ENCODE assay signal across 22 cellular contexts in genomic region chr11:199004-199581, GRCh38. TPM values are rescaled to one million over a fixed set of nuclear protein-coding genes. Genes with fewer than 3 reads are reported as not detected.
DNase-seq lines count a peak whose midpoint lies in the region; ATAC-seq and TF ChIP-seq lines count a peak whose summit lies in the region.
"Had no signal": no experiment of that assay in that cellular context is flagged by ENCODE, and none has a peak within 500 bp of the region (broad histone marks: within the 10 kb centered on the region; RNA-seq: fewer than 3 reads in every experiment).

No MANE protein-coding gene starts in this region.

- H3K9me3 Mint-ChIP-seq in chondrocyte (ENCODE audit: low read depth) = no peaks in the 10 kb centered on the region
- H3K9me3 Mint-ChIP-seq: HFFc6, natural killer cell had no signal

- no peak for ATAC-seq in Right ventricle myocardium superior (ENCODE audit: poor library complexity)
- ATAC-seq: gastroesophageal sphincter, natural killer cell had no signal

- TF ChIP-seq CTCF in right atrium auricular region (IDR thresholded peaks at IDR 0.05) = no peak
- TF ChIP-seq CTCF in chondrocyte (IDR thresholded peaks at IDR 0.05) = no peak
- no peak for TF ChIP-seq CTCF in BE2C (IDR thresholded peaks at IDR 0.05; ENCODE audit: low read depth, low read length)

- H3K36me3 Mint-ChIP-seq in chondrocyte (ENCODE audit: low read depth) = peaks cover 10% of the 10 kb centered on the region
- H3K36me3 Mint-ChIP-seq: activated naive CD8-positive, alpha-beta T cell; natural killer cell had no signal

- intact Hi-C loops in Right ventricle myocardium superior (cut with DNase I) = no loop called here

- no peak overlapping the region for H3K27ac ChIP-seq in right atrium auricular region
- H3K27ac ChIP-seq in SJCRH30 = no peak overlapping the region
- H3K27ac ChIP-seq: body of pancreas, gastroesophageal sphincter, psoas muscle, vagina had no signal

- H3K4me3 ChIP-seq in right atrium auricular region (no peak overlapping the region), BE2C (ENCODE audit: low read depth, low read length) (no peak overlapping the region), SJCRH30 (no peak overlapping the region)
- H3K4me3 ChIP-seq: body of pancreas, gastroesophageal sphincter, psoas muscle, vagina had no signal

- H3K4me1 ChIP-seq in right atrium auricular region (peaks cover 0 to 15% of the 10 kb centered on the region in 2 donors), BE2C (no peaks in the 10 kb centered on the region), SJCRH30 (peaks cover 5% of the 10 kb centered on the region)
- H3K4me1 ChIP-seq: psoas muscle had no signal

- H3K27me3 ChIP-seq in right atrium auricular region (no peaks in the 10 kb centered on the region), BE2C (no peaks in the 10 kb centered on the region), SJCRH30 (no peaks in the 10 kb centered on the region)
- H3K27me3 ChIP-seq: body of pancreas, gastroesophageal sphincter, vagina had no signal

- peaks cover 22% of the 10 kb centered on the region for H3K36me3 ChIP-seq in right atrium auricular region
- H3K36me3 ChIP-seq in BE2C = no peaks in the 10 kb centered on the region
- H3K36me3 ChIP-seq in SJCRH30 = peaks cover 2% of the 10 kb centered on the region

- H3K27me3 Mint-ChIP-seq in chondrocyte (ENCODE audit: low read depth) = no peaks in the 10 kb centered on the region
- H3K27me3 Mint-ChIP-seq: activated naive CD8-positive, alpha-beta T cell had no signal

- H3K4me1 Mint-ChIP-seq in chondrocyte (ENCODE audit: low read depth) = peaks cover 13% of the 10 kb centered on the region

- H3K9me3 ChIP-seq in right atrium auricular region = no peaks in the 10 kb centered on the region
- no peaks in the 10 kb centered on the region for H3K9me3 ChIP-seq in BE2C
- no peaks in the 10 kb centered on the region for H3K9me3 ChIP-seq in SJCRH30 (replicated peaks)
- H3K9me3 ChIP-seq: body of pancreas, gastroesophageal sphincter, psoas muscle, vagina had no signal

- DNase-seq in Right ventricle myocardium superior (peak; percentile 37), right atrium auricular region (ENCODE audit: low spot score) (no peak), chondrocyte (ENCODE audit: low spot score) (peak; percentile 79), mucosa of gallbladder (ENCODE audit: low spot score) (peak; percentile 9), ureter (ENCODE audit: low spot score) (peak; percentile 40), BE2C (no peak), SJCRH30 (no peak)
- no peak for DNase-seq in effector CD4-positive, alpha-beta T cell
- DNase-seq: dermis blood vessel endothelial cell; HFFc6; natural killer cell; NCI-H146; NCI-H226; psoas muscle; stimulated activated CD4-positive, alpha-beta T cell treated with anti-CD3 and anti-CD28 coated beads, Interleukin-12 subunit alpha, Interleukin-12 subunit beta, amount 100 ng/mL, for 4 hours; stimulated activated naive CD4-positive, alpha-beta T cell treated with Interleukin-2 at 50 U/mL for 16 hours had no signal

- H3K4me3 Mint-ChIP-seq in chondrocyte (ENCODE audit: unreplicated experiment) = no peak overlapping the region
- H3K4me3 Mint-ChIP-seq: activated naive CD8-positive, alpha-beta T cell; HFFc6; natural killer cell had no signal

- no peak overlapping the region for H3K27ac Mint-ChIP-seq in chondrocyte (ENCODE audit: unreplicated experiment)
- H3K27ac Mint-ChIP-seq: activated naive CD8-positive, alpha-beta T cell; HFFc6; natural killer cell had no signal

RNA-seq across cellular contexts. Expression of gene SCGB1C1, which starts 6.2 kb away (rescaled TPM):
- total RNA-seq in Right ventricle myocardium superior = not detected
- not detected for total RNA-seq in right atrium auricular region
- not detected in 3 replicates for total RNA-seq in chondrocyte
- total RNA-seq in mucosa of gallbladder = not detected
- not detected for total RNA-seq in ureter
- not detected for polyA plus RNA-seq in BE2C (2012; ENCODE audit: insufficient read depth, insufficient read length, low read depth)
- not detected in 2 replicates for total RNA-seq in SJCRH30 (2014; rRNA removed; shearing (Covaris generic))
- total RNA-seq: body of pancreas, dermis blood vessel endothelial cell, gastroesophageal sphincter, HFFc6, lower leg skin, psoas muscle, vagina had no signal
- polyA plus RNA-seq: esophagus, psoas muscle had no signal

RNA-seq across cellular contexts. Expression of gene BET1L, which starts 8.1 kb away (rescaled TPM):
- 20.0 TPM for total RNA-seq in Right ventricle myocardium superior
- total RNA-seq in right atrium auricular region = 10 to 100 TPM; 20.7 to 25.9 TPM
- total RNA-seq in chondrocyte = 58.0 to 71.1 TPM (median 59.6 TPM) in 3 replicates
- total RNA-seq in mucosa of gallbladder = 60.5 TPM
- 59.9 TPM for total RNA-seq in ureter
- 41.1 TPM for polyA plus RNA-seq in BE2C (2012; ENCODE audit: insufficient read depth, insufficient read length, low read depth)
- total RNA-seq in SJCRH30 (2014; rRNA removed; shearing (Covaris generic)) = 20.8 and 22.6 TPM in 2 replicates

RNA-seq across cellular contexts. Expression of gene RIC8A, which starts 8.4 kb away (rescaled TPM):
- 51.9 TPM for total RNA-seq in Right ventricle myocardium superior
- 100 to 1,000 TPM in 1 of 2 donors, 10 to 100 TPM in 1; 68.0 to 101 TPM for total RNA-seq in right atrium auricular region
- total RNA-seq in chondrocyte = 107 to 130 TPM (median 124 TPM) in 3 replicates
- 109 TPM for total RNA-seq in mucosa of gallbladder
- 108 TPM for total RNA-seq in ureter
- polyA plus RNA-seq in BE2C (2012; ENCODE audit: insufficient read depth, insufficient read length, low read depth) = 118 TPM
- total RNA-seq in SJCRH30 (2014; rRNA removed; shearing (Covaris generic)) = 98.3 and 106 TPM in 2 replicates

RNA-seq across cellular contexts. Expression of gene SIRT3, which starts 37.0 kb away (rescaled TPM):
- 42.6 TPM for total RNA-seq in Right ventricle myocardium superior
- total RNA-seq in right atrium auricular region = 10 to 100 TPM; 18.3 to 31.4 TPM
- total RNA-seq in chondrocyte = 14.5 to 20.9 TPM (median 18.5 TPM) in 3 replicates
- 19.0 TPM for total RNA-seq in mucosa of gallbladder
- 13.9 TPM for total RNA-seq in ureter
- polyA plus RNA-seq in BE2C (2012; ENCODE audit: insufficient read depth, insufficient read length, low read depth) = 16.1 TPM
- total RNA-seq in SJCRH30 (2014; rRNA removed; shearing (Covaris generic)) = 11.0 and 17.2 TPM in 2 replicates

RNA-seq across cellular contexts. Expression of gene PSMD13, which starts 37.7 kb away (rescaled TPM):
- 93.4 TPM for total RNA-seq in Right ventricle myocardium superior
- 10 to 100 TPM; 75.3 to 80.3 TPM for total RNA-seq in right atrium auricular region
- 103 to 122 TPM (median 104 TPM) in 3 replicates for total RNA-seq in chondrocyte
- 78.5 TPM for total RNA-seq in mucosa of gallbladder
- 87.5 TPM for total RNA-seq in ureter
- polyA plus RNA-seq in BE2C (2012; ENCODE audit: insufficient read depth, insufficient read length, low read depth) = 118 TPM
- 127 and 131 TPM in 2 replicates for total RNA-seq in SJCRH30 (2014; rRNA removed; shearing (Covaris generic))

Comparison
In these comparisons a context has a peak if more than half of its experiments do, and no peak if none do; other contexts are left out.
1. DNase-seq: peak in Right ventricle myocardium superior (single experiment), chondrocyte (single experiment), mucosa of gallbladder (single experiment) and ureter (single experiment); none in right atrium auricular region (single experiment), effector CD4-positive, alpha-beta T cell (single experiment), BE2C (single experiment) and SJCRH30 (0 of 2).